24 cellular contexts compared by ENCODE assay signal in genomic region chr2:115610888-115611287, GRCh38.
"Had no signal": no experiment of that assay in that cellular context is flagged by ENCODE, and none has a peak within 500 bp of the region (broad histone marks: within the 10 kb centered on the region; RNA-seq: fewer than 3 reads in every experiment).

No MANE protein-coding gene starts in this region.

- H3K4me3 ChIP-seq: hepatocyte, left lung, left ventricle myocardium inferior, lower lobe of right lung, lung, mucosa of descending colon had no signal

- H3K27me3 ChIP-seq: hepatocyte had no signal

- ATAC-seq: left cardiac atrium; left colon; left lobe of liver; left ventricle myocardium superior; mucosa of descending colon; naive thymus-derived CD4-positive, alpha-beta T cell had no signal

- H3K79me2 ChIP-seq: hepatocyte had no signal

- H3K27ac ChIP-seq: hepatocyte, left lung, left ventricle myocardium inferior, lower lobe of right lung had no signal

- H2AFZ ChIP-seq: hepatocyte had no signal

- H3K4me2 ChIP-seq: hepatocyte had no signal

- FAIRE-seq: islet of Langerhans, keratinocyte, kidney had no signal

- H3K4me1 ChIP-seq: left ventricle myocardium inferior had no signal

- H3K9me3 ChIP-seq: left lung, left ventricle myocardium inferior, lower lobe of right lung, mucosa of descending colon had no signal

- H3K36me3 ChIP-seq: left lung, left ventricle myocardium inferior, lower lobe of right lung had no signal

- DNase-seq: hippocampal formation; hypothalamus; immature natural killer cell; islet precursor cell; kidney; kidney glomerular epithelial cell; left cardiac atrium; left colon; left lung; left ventricle myocardium inferior; left ventricle myocardium superior; lower lobe of right lung; mammary epithelial cell; mesenchymal stem cell; mesendoderm; midbrain; mucosa of descending colon; naive B cell; naive thymus-derived CD4-positive, alpha-beta T cell had no signal
